In genomic region chr22:32775957-32776356, GRCh38 we compare ENCODE assay signal across 10 cellular contexts. TPM values are rescaled to one million over a fixed set of nuclear protein-coding genes. Genes with fewer than 3 reads are reported as not detected.
DNase-seq lines count a peak whose midpoint lies in the region; ATAC-seq and TF ChIP-seq lines count a peak whose summit lies in the region.
"Had no signal": no experiment of that assay in that cellular context is flagged by ENCODE, and none has a peak within 500 bp of the region (broad histone marks: within the 10 kb centered on the region; RNA-seq: fewer than 3 reads in every experiment).

No MANE protein-coding gene starts in this region.

- no peak overlapping the region for H2AFZ ChIP-seq in SU-DHL-6 (ENCODE audit: low read depth, low read length, severe bottlenecking)

- no CpG with 5 or more reads among the region's 6 CpGs for WGBS in iPS DF 6.9 (ENCODE audit: insufficient coverage, insufficient read length)

- H3K9me3 ChIP-seq in SU-DHL-6 (ENCODE audit: insufficient read depth, low read length) (no peaks in the 10 kb centered on the region), iPS DF 6.9 (ENCODE audit: control insufficient read depth, insufficient read depth, low read length) (no peaks in the 10 kb centered on the region)
- H3K9me3 ChIP-seq: vagina had no signal

- no peaks in the 10 kb centered on the region for H3K9me2 ChIP-seq in SU-DHL-6 (replicated peaks; ENCODE audit: insufficient read depth, low read length)

- peak; percentile 12 for TF ChIP-seq CTCF in SU-DHL-6 (IDR thresholded peaks at IDR 0.05; ENCODE audit: insufficient read depth, low read length, poor library complexity, severe bottlenecking)

- H3K4me3 ChIP-seq in H7 (ENCODE audit: insufficient read depth, low read depth, low read length): no peak overlapping the region
- no peak overlapping the region for H3K4me3 ChIP-seq in SU-DHL-6 (ENCODE audit: insufficient read depth, low read length, poor library complexity, severe bottlenecking)
- no peak overlapping the region for H3K4me3 ChIP-seq in iPS DF 6.9 (ENCODE audit: low read length)
- H3K4me3 ChIP-seq: vagina had no signal

- no peak overlapping the region for H3K9ac ChIP-seq in SU-DHL-6 (ENCODE audit: low read length)

- no peaks in the 10 kb centered on the region for H3K36me3 ChIP-seq in H7 (replicated peaks; ENCODE audit: control insufficient read depth, insufficient read depth, low read length)
- no peaks in the 10 kb centered on the region for H3K36me3 ChIP-seq in SU-DHL-6 (ENCODE audit: low read length)
- H3K36me3 ChIP-seq in iPS DF 6.9 (ENCODE audit: control insufficient read depth, insufficient read depth, low read length): no peaks in the 10 kb centered on the region
- H3K36me3 ChIP-seq: vagina had no signal

- no peak overlapping the region for H3K4me2 ChIP-seq in SU-DHL-6 (ENCODE audit: low read depth, low read length, poor library complexity, severe bottlenecking)

- no peaks in the 10 kb centered on the region for H3K79me2 ChIP-seq in SU-DHL-6 (ENCODE audit: insufficient read depth, low read length)

- no peak overlapping the region for H3K27ac ChIP-seq in SU-DHL-6 (ENCODE audit: low read depth, low read length)
- H3K27ac ChIP-seq in iPS DF 6.9 (ENCODE audit: low read length): no peak overlapping the region
- H3K27ac ChIP-seq: vagina had no signal

- H3F3A ChIP-seq in SU-DHL-6 (ENCODE audit: insufficient read depth): no peaks in the 10 kb centered on the region

- no peaks in the 10 kb centered on the region for H4K20me1 ChIP-seq in SU-DHL-6 (ENCODE audit: low read depth, low read length)

- peaks cover 2% of the 10 kb centered on the region for H3K4me1 ChIP-seq in iPS DF 6.9 (ENCODE audit: control insufficient read depth, insufficient read depth, low read length)

- DNase-seq in AG20443 (ENCODE audit: low spot score) (peak; percentile 33), H7 (peak; percentile 36), iPS DF 6.9 (ENCODE audit: low read depth, low spot score) (peak; percentile 13), occipital lobe (lab: John Stamatoyannopoulos, UW) (no peak), SK-N-DZ (ENCODE audit: low spot score) (no peak)
- DNase-seq: NCI-H1694 treated with DMSO at 0.1 percent for 48 hours had no signal

- H3K27me3 ChIP-seq in H7 (ENCODE audit: control insufficient read depth, insufficient read depth, low read length) (no peaks in the 10 kb centered on the region), SU-DHL-6 (ENCODE audit: low read length) (no peaks in the 10 kb centered on the region), iPS DF 6.9 (ENCODE audit: control insufficient read depth, insufficient read depth, low read length) (no peaks in the 10 kb centered on the region; the same call in 1 of the 2 replicates)
- H3K27me3 ChIP-seq: vagina had no signal

- no peak for ATAC-seq in HG03354 (IDR thresholded peaks at IDR 0.05; ENCODE audit: poor library complexity, severe bottlenecking, unreplicated experiment)
- no peak for ATAC-seq in HG02884 (IDR thresholded peaks at IDR 0.05; ENCODE audit: unreplicated experiment)

RNA-seq across cellular contexts. Expression of gene TIMP3, which starts 25.5 kb away (rescaled TPM):
- total RNA-seq in H7 (2014; rRNA removed; shearing (Covaris generic)): 5.0 and 6.7 TPM in 2 replicates
- 11.5 TPM for total RNA-seq in occipital lobe
- polyA plus RNA-seq in SK-N-DZ (2014; cell fraction: cytosol; rRNA removed): not detected in 2 replicates
- polyA plus RNA-seq in SK-N-DZ (2014; cell fraction: nucleus; rRNA removed): 0.09 TPM in 1 of 2 replicates, not detected in the other

Comparison
In these comparisons a context has a peak if more than half of its experiments do, and no peak if none do; other contexts are left out.
1. DNase-seq: peak in AG20443 (single experiment), H7 (single experiment) and iPS DF 6.9 (single experiment); none in occipital lobe (single experiment) and SK-N-DZ (single experiment).